8 cellular contexts compared by ENCODE assay signal in the genomic region with DNA sequence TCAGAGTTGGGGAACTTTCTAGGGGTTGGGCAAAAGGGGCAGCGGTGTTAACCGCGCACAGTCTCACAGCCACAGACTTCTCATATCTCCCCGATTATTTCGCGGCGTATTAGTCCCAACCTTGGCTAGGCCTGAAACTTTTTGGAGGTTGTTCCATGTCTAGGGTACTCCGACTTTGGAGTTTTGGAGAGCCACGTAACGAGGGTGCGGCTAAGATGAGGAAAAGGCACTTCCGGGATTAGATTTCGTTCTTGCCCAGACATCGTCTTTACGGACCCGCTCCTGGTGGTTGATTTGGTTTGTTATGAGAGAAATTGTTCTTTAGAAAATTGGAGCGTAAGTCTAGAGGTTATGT. TPM values are rescaled to one million over a fixed set of nuclear protein-coding genes. Genes with fewer than 3 reads are reported as not detected.
DNase-seq lines count a peak whose midpoint lies in the region; TF ChIP-seq lines count a peak whose summit lies in the region.

No MANE protein-coding gene starts in this region.

- H4K20me1 ChIP-seq in SU-DHL-6 (ENCODE audit: low read depth, low read length): peaks cover 59% of the 10 kb centered on the region

- peak overlapping the region; percentile 99 for H3K27ac Mint-ChIP-seq in endodermal cell
- H3K27ac Mint-ChIP-seq in nephron progenitor cell: peak overlapping the region; percentile 100

- H3K4me1 Mint-ChIP-seq in endodermal cell (peaks cover 35% of the 10 kb centered on the region), nephron progenitor cell (peaks cover 50% of the 10 kb centered on the region)

- H3K4me3 ChIP-seq in GM08714 (ENCODE audit: low read length): peak overlapping the region; percentile 96
- H3K4me3 ChIP-seq in SU-DHL-6 (ENCODE audit: insufficient read depth, low read length, poor library complexity, severe bottlenecking): peak overlapping the region; percentile 91
- peak overlapping the region; percentile 94 for H3K4me3 ChIP-seq in endodermal cell (ENCODE audit: low read length)

- H3K9me3 Mint-ChIP-seq in endodermal cell: no peaks in the 10 kb centered on the region
- H3K9me3 Mint-ChIP-seq in nephron progenitor cell: no peaks in the 10 kb centered on the region

- DNase-seq in endodermal cell: no peak
- no peak for DNase-seq in nephron progenitor cell
- DNase-seq in NCI-H1092 treated with DMSO at 0.1 percent for 48 hours (lab: John Stamatoyannopoulos, UW): no peak
- no peak for DNase-seq in GM19238 (ENCODE audit: insufficient read length, low spot score)
- no peak for DNase-seq in SKM-1 (lab: John Stamatoyannopoulos, UW; ENCODE audit: unreplicated experiment)

- no peaks in the 10 kb centered on the region for H3F3A ChIP-seq in SU-DHL-6 (ENCODE audit: insufficient read depth)

- H3K36me3 ChIP-seq in SU-DHL-6 (ENCODE audit: low read length): no peaks in the 10 kb centered on the region
- H3K36me3 ChIP-seq in endodermal cell (ENCODE audit: control insufficient read depth, insufficient read depth, low read length): no peaks in the 10 kb centered on the region

- H3K9ac ChIP-seq in SU-DHL-6 (ENCODE audit: low read length): peak overlapping the region; percentile 88
- peak overlapping the region; percentile 97 for H3K9ac ChIP-seq in endodermal cell (ENCODE audit: extremely low read depth, low read length, poor library complexity, severe bottlenecking)

- peaks cover 84% of the 10 kb centered on the region for H3K79me2 ChIP-seq in SU-DHL-6 (ENCODE audit: insufficient read depth, low read length)

- H3K27ac ChIP-seq in 22Rv1: peak overlapping the region; percentile 81
- peak overlapping the region; percentile 36; the same call in 1 of the 2 replicates for H3K27ac ChIP-seq in SU-DHL-6 (ENCODE audit: low read depth, low read length)
- peak overlapping the region; percentile 92 for H3K27ac ChIP-seq in endodermal cell (ENCODE audit: low read depth, low read length)

- WGBS in endodermal cell (ENCODE audit: insufficient coverage in 1 of 2, insufficient read length in 1 of 2), 2 experiments: 0% methylated on average over 8 to 17 of the region's 17 CpGs

- peak overlapping the region; percentile 87 for H3K4me2 ChIP-seq in SU-DHL-6 (ENCODE audit: low read depth, low read length, poor library complexity, severe bottlenecking)

- no peaks in the 10 kb centered on the region for H3K9me3 ChIP-seq in SU-DHL-6 (ENCODE audit: insufficient read depth, low read length)
- no peaks in the 10 kb centered on the region for H3K9me3 ChIP-seq in endodermal cell (ENCODE audit: control insufficient read depth, low read length)

- H3K36me3 Mint-ChIP-seq in endodermal cell (ENCODE audit: low read depth): no peaks in the 10 kb centered on the region
- H3K36me3 Mint-ChIP-seq in nephron progenitor cell (ENCODE audit: low read depth): no peaks in the 10 kb centered on the region

- H3K27me3 ChIP-seq in SU-DHL-6 (ENCODE audit: low read length) (no peaks in the 10 kb centered on the region), endodermal cell (ENCODE audit: control insufficient read depth, insufficient read depth, low read length, poor library complexity, severe bottlenecking) (no peaks in the 10 kb centered on the region)

- TF ChIP-seq CTCF in 22Rv1 (IDR thresholded peaks at IDR 0.05) (no peak), SU-DHL-6 (IDR thresholded peaks at IDR 0.05; ENCODE audit: insufficient read depth, low read length, poor library complexity, severe bottlenecking) (no peak), endodermal cell (conservative IDR thresholded peaks at IDR 0.05) (no peak), nephron progenitor cell (IDR thresholded peaks at IDR 0.05) (no peak)

- peaks cover 8% of the 10 kb centered on the region for H3K4me1 ChIP-seq in endodermal cell (ENCODE audit: control insufficient read depth, insufficient read depth, low read length)

- H3K9me2 ChIP-seq in SU-DHL-6 (replicated peaks; ENCODE audit: insufficient read depth, low read length): no peaks in the 10 kb centered on the region

- H3K4me3 Mint-ChIP-seq in endodermal cell (peak overlapping the region; percentile 98), nephron progenitor cell (peak overlapping the region; percentile 99)

- H3K27me3 Mint-ChIP-seq in endodermal cell (ENCODE audit: insufficient read depth): no peaks in the 10 kb centered on the region
- H3K27me3 Mint-ChIP-seq in nephron progenitor cell (ENCODE audit: low read depth, poor library complexity): peaks cover 11% of the 10 kb centered on the region

- peak overlapping the region; percentile 68 for H2AFZ ChIP-seq in SU-DHL-6 (ENCODE audit: low read depth, low read length, severe bottlenecking)

RNA-seq across cellular contexts. Expression of a gene that starts 0.5 kb away (rescaled TPM):
- total RNA-seq in endodermal cell: 10 to 100 TPM; 71.5 to 77.1 TPM
- polyA plus RNA-seq in endodermal cell (2013, experiment 1 of 2): 62.9 TPM
- 60.4 TPM for polyA plus RNA-seq in endodermal cell (2013, experiment 2 of 2)

RNA-seq across cellular contexts. Expression of a gene that starts 1.1 kb away (rescaled TPM):
- 10 to 100 TPM; 57.8 to 68.1 TPM for total RNA-seq in endodermal cell
- polyA plus RNA-seq in endodermal cell (2013, experiment 1 of 2): 41.3 TPM
- polyA plus RNA-seq in endodermal cell (2013, experiment 2 of 2): 38.5 TPM

Comparison
In these comparisons a context has a peak if more than half of its experiments do, and no peak if none do; other contexts are left out.
1. H3K27ac ChIP-seq: peak in every context shown above with its lines; median percentile 92 in endodermal cell; 81 in 22Rv1; 36 in SU-DHL-6.